In genomic region chr20:46363874-46364669, GRCh38 we compare ENCODE assay signal across 1 cellular context.
A peak's percentile ranks its signal among the peaks of the same experiment; 100 is the strongest.
TF ChIP-seq lines count a peak whose summit lies in the region.

No MANE protein-coding gene starts in this region.

TF ChIP-seq in K562, 482 proteins besides CTCF, POLR2A, EP300 and RAD21 (continued from another document and continues in another):
- TF ChIP-seq, protein P1, sequence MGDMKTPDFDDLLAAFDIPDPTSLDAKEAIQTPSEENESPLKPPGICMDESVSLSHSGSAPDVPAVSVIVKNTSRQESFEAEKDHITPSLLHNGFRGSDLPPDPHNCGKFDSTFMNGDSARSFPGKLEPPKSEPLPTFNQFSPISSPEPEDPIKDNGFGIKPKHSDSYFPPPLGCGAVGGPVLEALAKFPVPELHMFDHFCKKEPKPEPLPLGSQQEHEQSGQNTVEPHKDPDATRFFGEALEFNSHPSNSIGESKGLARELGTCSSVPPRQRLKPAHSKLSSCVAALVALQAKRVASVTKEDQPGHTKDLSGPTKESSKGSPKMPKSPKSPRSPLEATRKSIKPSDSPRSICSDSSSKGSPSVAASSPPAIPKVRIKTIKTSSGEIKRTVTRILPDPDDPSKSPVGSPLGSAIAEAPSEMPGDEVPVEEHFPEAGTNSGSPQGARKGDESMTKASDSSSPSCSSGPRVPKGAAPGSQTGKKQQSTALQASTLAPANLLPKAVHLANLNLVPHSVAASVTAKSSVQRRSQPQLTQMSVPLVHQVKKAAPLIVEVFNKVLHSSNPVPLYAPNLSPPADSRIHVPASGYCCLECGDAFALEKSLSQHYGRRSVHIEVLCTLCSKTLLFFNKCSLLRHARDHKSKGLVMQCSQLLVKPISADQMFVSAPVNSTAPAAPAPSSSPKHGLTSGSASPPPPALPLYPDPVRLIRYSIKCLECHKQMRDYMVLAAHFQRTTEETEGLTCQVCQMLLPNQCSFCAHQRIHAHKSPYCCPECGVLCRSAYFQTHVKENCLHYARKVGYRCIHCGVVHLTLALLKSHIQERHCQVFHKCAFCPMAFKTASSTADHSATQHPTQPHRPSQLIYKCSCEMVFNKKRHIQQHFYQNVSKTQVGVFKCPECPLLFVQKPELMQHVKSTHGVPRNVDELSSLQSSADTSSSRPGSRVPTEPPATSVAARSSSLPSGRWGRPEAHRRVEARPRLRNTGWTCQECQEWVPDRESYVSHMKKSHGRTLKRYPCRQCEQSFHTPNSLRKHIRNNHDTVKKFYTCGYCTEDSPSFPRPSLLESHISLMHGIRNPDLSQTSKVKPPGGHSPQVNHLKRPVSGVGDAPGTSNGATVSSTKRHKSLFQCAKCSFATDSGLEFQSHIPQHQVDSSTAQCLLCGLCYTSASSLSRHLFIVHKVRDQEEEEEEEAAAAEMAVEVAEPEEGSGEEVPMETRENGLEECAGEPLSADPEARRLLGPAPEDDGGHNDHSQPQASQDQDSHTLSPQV (IDR thresholded peaks at IDR 0.05): no peak
- TF ChIP-seq NR2C1 (IDR thresholded peaks at IDR 0.05) (no peak), NR2C1 (tag; IDR thresholded peaks at IDR 0.05) (no peak), REST (CRISPR knock-in tag; IDR thresholded peaks at IDR 0.05; ENCODE audit: low read depth) (no peak), PHF21A (IDR thresholded peaks at IDR 0.05; ENCODE audit: borderline replicate concordance, low read depth) (no peak), CCNT2 (IDR thresholded peaks at IDR 0.05; ENCODE audit: borderline replicate concordance, extremely low read depth, insufficient read length, low read depth, low read length) (peak; percentile 54), ADNP (tag; IDR thresholded peaks at IDR 0.05) (no peak), ZNF217 (CRISPR knock-in tag; IDR thresholded peaks at IDR 0.05) (no peak), CBX1 (IDR thresholded peaks at IDR 0.05; ENCODE audit: low read depth) (peak; percentile 62; the same call in 1 of the 2 replicates), IRF2 (CRISPR knock-in tag; IDR thresholded peaks at IDR 0.05) (no peak), SNRNP70 (optimal IDR thresholded peaks at IDR 0.05; ENCODE audit: low read depth, low read length) (no peak), SIN3B (IDR thresholded peaks at IDR 0.05; ENCODE audit: low read depth) (peak; percentile 75), CHD4 (IDR thresholded peaks at IDR 0.05; ENCODE audit: insufficient read depth, insufficient replicate concordance, low read depth, low read length, poor library complexity, severe bottlenecking) (no peak), ZNF121 (CRISPR knock-in tag; conservative IDR thresholded peaks at IDR 0.05) (no peak), ZNF174 (CRISPR knock-in tag; IDR thresholded peaks at IDR 0.05) (no peak), FUS (optimal IDR thresholded peaks at IDR 0.05; ENCODE audit: low read depth, low read length) (no peak), GABPB1 (CRISPR knock-in tag; IDR thresholded peaks at IDR 0.05) (peak; percentile 96), NCOA1 (IDR thresholded peaks at IDR 0.05; ENCODE audit: low read depth) (peak; percentile 59; the same call in 1 of the 2 replicates), CREBBP (IDR thresholded peaks at IDR 0.05; ENCODE audit: low read depth, low read length) (no peak), CCAR2 (IDR thresholded peaks at IDR 0.05; ENCODE audit: low read depth, low read length) (no peak), RBM15 (IDR thresholded peaks at IDR 0.05; ENCODE audit: insufficient read depth, low read length) (no peak), POLR2G (IDR thresholded peaks at IDR 0.05; ENCODE audit: low read depth, low read length) (peak; percentile 94), MECOM (CRISPR knock-in tag; IDR thresholded peaks at IDR 0.05) (no peak), MBD1 (CRISPR knock-in tag; IDR thresholded peaks at IDR 0.05) (no peak), MCM2 (IDR thresholded peaks at IDR 0.05; ENCODE audit: low read depth) (no peak), ZNF253 (CRISPR knock-in tag; conservative IDR thresholded peaks at IDR 0.05) (no peak), CBX2 (IDR thresholded peaks at IDR 0.05; ENCODE audit: insufficient read depth, low read length, poor library complexity, severe bottlenecking) (no peak), ZNF431 (CRISPR knock-in tag; IDR thresholded peaks at IDR 0.05) (0 out of 2 replicates have a peak, but pooled peaks have one; percentile 50), ZNF324 (CRISPR knock-in tag; IDR thresholded peaks at IDR 0.05) (no peak), SOX6 (IDR thresholded peaks at IDR 0.05) (no peak), ZNF347 (CRISPR knock-in tag; IDR thresholded peaks at IDR 0.05; ENCODE audit: low read depth) (no peak), KAT7 (CRISPR knock-in tag; IDR thresholded peaks at IDR 0.05; ENCODE audit: borderline replicate concordance) (peak; percentile 65; the same call in 1 of the 2 replicates), NEUROD1 (IDR thresholded peaks at IDR 0.05; ENCODE audit: borderline replicate concordance, low read depth, low read length, partially characterized antibody) (no peak), ZFPM2 (CRISPR knock-in tag; IDR thresholded peaks at IDR 0.05) (no peak), RBM17 (IDR thresholded peaks at IDR 0.05; ENCODE audit: borderline replicate concordance, low read depth, low read length) (no peak), U2AF1 (optimal IDR thresholded peaks at IDR 0.05; ENCODE audit: low read depth, low read length) (no peak), RNF2 (IDR thresholded peaks at IDR 0.05) (no peak), E2F4 (CRISPR knock-in tag; IDR thresholded peaks at IDR 0.05; ENCODE audit: low read depth) (no peak), PCBP1 (IDR thresholded peaks at IDR 0.05; ENCODE audit: low read depth, low read length, poor library complexity, severe bottlenecking) (no peak), FOXO4 (CRISPR knock-in tag; IDR thresholded peaks at IDR 0.05) (no peak), KDM5B (IDR thresholded peaks at IDR 0.05; ENCODE audit: insufficient replicate concordance, low read depth, low read length) (peak; percentile 81)
- TF ChIP-seq, protein P2, sequence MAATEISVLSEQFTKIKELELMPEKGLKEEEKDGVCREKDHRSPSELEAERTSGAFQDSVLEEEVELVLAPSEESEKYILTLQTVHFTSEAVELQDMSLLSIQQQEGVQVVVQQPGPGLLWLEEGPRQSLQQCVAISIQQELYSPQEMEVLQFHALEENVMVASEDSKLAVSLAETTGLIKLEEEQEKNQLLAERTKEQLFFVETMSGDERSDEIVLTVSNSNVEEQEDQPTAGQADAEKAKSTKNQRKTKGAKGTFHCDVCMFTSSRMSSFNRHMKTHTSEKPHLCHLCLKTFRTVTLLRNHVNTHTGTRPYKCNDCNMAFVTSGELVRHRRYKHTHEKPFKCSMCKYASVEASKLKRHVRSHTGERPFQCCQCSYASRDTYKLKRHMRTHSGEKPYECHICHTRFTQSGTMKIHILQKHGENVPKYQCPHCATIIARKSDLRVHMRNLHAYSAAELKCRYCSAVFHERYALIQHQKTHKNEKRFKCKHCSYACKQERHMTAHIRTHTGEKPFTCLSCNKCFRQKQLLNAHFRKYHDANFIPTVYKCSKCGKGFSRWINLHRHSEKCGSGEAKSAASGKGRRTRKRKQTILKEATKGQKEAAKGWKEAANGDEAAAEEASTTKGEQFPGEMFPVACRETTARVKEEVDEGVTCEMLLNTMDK (IDR thresholded peaks at IDR 0.05; ENCODE audit: borderline replicate concordance, insufficient read depth, low read depth, low read length, poor library complexity, severe bottlenecking): no peak
- TF ChIP-seq, protein P3, sequence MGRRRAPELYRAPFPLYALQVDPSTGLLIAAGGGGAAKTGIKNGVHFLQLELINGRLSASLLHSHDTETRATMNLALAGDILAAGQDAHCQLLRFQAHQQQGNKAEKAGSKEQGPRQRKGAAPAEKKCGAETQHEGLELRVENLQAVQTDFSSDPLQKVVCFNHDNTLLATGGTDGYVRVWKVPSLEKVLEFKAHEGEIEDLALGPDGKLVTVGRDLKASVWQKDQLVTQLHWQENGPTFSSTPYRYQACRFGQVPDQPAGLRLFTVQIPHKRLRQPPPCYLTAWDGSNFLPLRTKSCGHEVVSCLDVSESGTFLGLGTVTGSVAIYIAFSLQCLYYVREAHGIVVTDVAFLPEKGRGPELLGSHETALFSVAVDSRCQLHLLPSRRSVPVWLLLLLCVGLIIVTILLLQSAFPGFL (CRISPR knock-in tag; IDR thresholded peaks at IDR 0.05): no peak
- TF ChIP-seq, protein P4, sequence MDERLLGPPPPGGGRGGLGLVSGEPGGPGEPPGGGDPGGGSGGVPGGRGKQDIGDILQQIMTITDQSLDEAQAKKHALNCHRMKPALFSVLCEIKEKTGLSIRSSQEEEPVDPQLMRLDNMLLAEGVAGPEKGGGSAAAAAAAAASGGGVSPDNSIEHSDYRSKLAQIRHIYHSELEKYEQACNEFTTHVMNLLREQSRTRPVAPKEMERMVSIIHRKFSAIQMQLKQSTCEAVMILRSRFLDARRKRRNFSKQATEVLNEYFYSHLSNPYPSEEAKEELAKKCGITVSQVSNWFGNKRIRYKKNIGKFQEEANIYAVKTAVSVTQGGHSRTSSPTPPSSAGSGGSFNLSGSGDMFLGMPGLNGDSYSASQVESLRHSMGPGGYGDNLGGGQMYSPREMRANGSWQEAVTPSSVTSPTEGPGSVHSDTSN (CRISPR knock-in tag; IDR thresholded peaks at IDR 0.05; ENCODE audit: low read depth): no peak
- TF ChIP-seq, protein P4 (tag; conservative IDR thresholded peaks at IDR 0.05; ENCODE audit: low read depth): no peak
